Comparison of ENCODE assay signal across 18 cellular contexts in the genomic region with DNA sequence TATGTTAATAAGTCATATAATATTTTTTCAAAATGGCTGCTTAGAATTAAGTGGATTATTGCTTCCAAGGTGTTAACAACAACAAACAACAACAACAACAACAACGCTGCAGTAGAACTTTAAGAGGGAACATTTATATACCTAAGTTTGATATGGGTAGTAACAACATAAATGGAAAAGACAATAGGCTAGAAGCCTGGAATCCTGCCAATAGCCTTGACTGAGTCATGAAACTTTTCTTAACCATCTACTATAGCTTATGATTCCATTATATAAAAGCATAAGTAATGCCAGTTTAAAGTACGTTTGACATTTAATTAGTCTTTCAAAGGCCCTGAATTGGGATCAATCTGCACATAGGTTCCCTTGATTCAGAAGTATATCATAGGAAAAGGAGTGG. TPM values are rescaled to one million over a fixed set of nuclear protein-coding genes. Genes with fewer than 3 reads are reported as not detected.
DNase-seq lines count a peak whose midpoint lies in the region; ATAC-seq and TF ChIP-seq lines count a peak whose summit lies in the region.
"Had no signal": no experiment of that assay in that cellular context is flagged by ENCODE, and none has a peak within 500 bp of the region (broad histone marks: within the 10 kb centered on the region; RNA-seq: fewer than 3 reads in every experiment).

No MANE protein-coding gene starts in this region.

- intact Hi-C loops in CD4-positive, alpha-beta memory T cell (cut with micrococcal nuclease) = loop anchor here (5.0 kb wide), 1 partner anchor 103 kb away; no protein-coding TSS in a partner anchor
- intact Hi-C loops in uterus (cut with DNase I; ENCODE audit: low total_unique reads) = no loop called here

- H3K4me1 ChIP-seq in CD4-positive, alpha-beta memory T cell (ENCODE audit: insufficient read depth, low read length) = peaks cover 28% of the 10 kb centered on the region
- H3K4me1 ChIP-seq in HEK293 (ENCODE audit: control insufficient read depth, insufficient read depth, low read length) (peaks cover 3% of the 10 kb centered on the region), uterus (no peaks in the 10 kb centered on the region)
- H3K4me1 ChIP-seq: lower lobe of right lung had no signal

- no peaks in the 10 kb centered on the region for H3K9me3 ChIP-seq in CD4-positive, alpha-beta memory T cell (ENCODE audit: control insufficient read depth in 1 of 2, low read length in 2 of 2)
- H3K9me3 ChIP-seq in HEK293 (ENCODE audit: control insufficient read depth, insufficient read depth, low read depth, low read length) (no peaks in the 10 kb centered on the region), uterus (no peaks in the 10 kb centered on the region)
- H3K9me3 ChIP-seq: lower lobe of right lung had no signal

- H3K27ac ChIP-seq in CD4-positive, alpha-beta memory T cell (ENCODE audit: low read depth, low read length) = no peak overlapping the region
- H3K27ac ChIP-seq in HEK293 (ENCODE audit: extremely low read depth, low read depth, low read length) = no peak overlapping the region
- H3K27ac ChIP-seq in uterus = no peak overlapping the region
- H3K27ac ChIP-seq: lower lobe of right lung had no signal

- CTCF ChIA-PET in CD4-positive, alpha-beta memory T cell (lab: Charles Lee; ENCODE audit: partially characterized antibody) = interaction anchor here (0.8 kb wide), 1 partner anchor 9 kb away, joined by 3 read pairs; no protein-coding TSS in a partner anchor
- CTCF ChIA-PET in HEK293 (lab: Yijun Ruan, JAX) = interaction anchor here (0.6 kb wide), 1 partner anchor 14 kb away, joined by 5 read pairs; no protein-coding TSS in a partner anchor

- no peak overlapping the region for H3K4me3 ChIP-seq in CD4-positive, alpha-beta memory T cell (ENCODE audit: low read length in 2 of 2)
- H3K4me3 ChIP-seq in HEK293 (ENCODE audit: low read depth, low read length) = no peak overlapping the region
- H3K4me3 ChIP-seq in fibroblast of the aortic adventitia (ENCODE audit: low read depth, low read length) = no peak overlapping the region
- no peak overlapping the region for H3K4me3 ChIP-seq in uterus
- H3K4me3 ChIP-seq: lower lobe of right lung had no signal

- no peak for TF ChIP-seq POLR2A in uterus (IDR thresholded peaks at IDR 0.05)

- H3K27me3 ChIP-seq in CD4-positive, alpha-beta memory T cell (ENCODE audit: insufficient read depth, low read length) = no peaks in the 10 kb centered on the region
- H3K27me3 ChIP-seq in uterus = no peaks in the 10 kb centered on the region

- peak overlapping the region; percentile 12 to 85 (median 29) for H3K27ac Mint-ChIP-seq in CD4-positive, alpha-beta memory T cell
- peak overlapping the region; percentile 72 for H3K27ac Mint-ChIP-seq in activated naive CD8-positive, alpha-beta T cell treated with anti-CD3 and anti-CD28 coated beads for 36 hours

- H3K27me3 Mint-ChIP-seq in CD4-positive, alpha-beta memory T cell = no peaks in the 10 kb centered on the region
- no peaks in the 10 kb centered on the region for H3K27me3 Mint-ChIP-seq in activated naive CD8-positive, alpha-beta T cell treated with anti-CD3 and anti-CD28 coated beads for 36 hours

- peaks cover 21 to 70% (median 42%) of the 10 kb centered on the region in 4 donors for H3K4me1 Mint-ChIP-seq in CD4-positive, alpha-beta memory T cell
- H3K4me1 Mint-ChIP-seq in activated naive CD8-positive, alpha-beta T cell treated with anti-CD3 and anti-CD28 coated beads for 36 hours = peaks cover 80% of the 10 kb centered on the region

- TF ChIP-seq CTCF in HEK293 (tag by site-specific recombination; IDR thresholded peaks at IDR 0.05) = no peak
- TF ChIP-seq CTCF in fibroblast of the aortic adventitia (IDR thresholded peaks at IDR 0.05; ENCODE audit: insufficient read depth, low read length) = no peak
- TF ChIP-seq CTCF in uterus (IDR thresholded peaks at IDR 0.05) = no peak

- DNase-seq in CD4-positive, alpha-beta memory T cell = no peak
- DNase-seq in activated naive CD8-positive, alpha-beta T cell treated with anti-CD3 and anti-CD28 coated beads for 36 hours = no peak
- peak; percentile 41 for DNase-seq in fibroblast of the aortic adventitia (ENCODE audit: low read depth)
- no peak for DNase-seq in uterus
- DNase-seq in NCI-H2227 treated with DMSO at 0.1 percent for 48 hours (lab: John Stamatoyannopoulos, UW) = no peak
- no peak for DNase-seq in OCI-M2 (lab: John Stamatoyannopoulos, UW; ENCODE audit: unreplicated experiment)
- DNase-seq: activated CD4-positive, CD25-positive, alpha-beta regulatory T cell treated with anti-CD3 and anti-CD28 coated beads, Interleukin-2, amount 50 U/mL, for 72 hours; activated gamma-delta T cell; C1 segment of cervical spinal cord; hypothalamus; lower lobe of right lung; NCI-H1105; NCI-H345; stimulated activated naive CD4-positive, alpha-beta T cell treated with Interleukin-2 at 50 U/mL for 16 hours had no signal

- H3K4me3 Mint-ChIP-seq in CD4-positive, alpha-beta memory T cell = peak overlapping the region in 2 of 8 donors; percentile 8 to 18
- peak overlapping the region; percentile 42 for H3K4me3 Mint-ChIP-seq in activated naive CD8-positive, alpha-beta T cell treated with anti-CD3 and anti-CD28 coated beads for 36 hours

- no peak for ATAC-seq in GM19463 (IDR thresholded peaks at IDR 0.05; ENCODE audit: unreplicated experiment)
- ATAC-seq: esophagus mucosa, lower lobe of right lung, sciatic nerve had no signal

- H3K36me3 Mint-ChIP-seq in CD4-positive, alpha-beta memory T cell = peaks cover 40 to 69% of the 10 kb centered on the region in 2 donors
- H3K36me3 Mint-ChIP-seq in activated naive CD8-positive, alpha-beta T cell treated with anti-CD3 and anti-CD28 coated beads for 36 hours = peaks cover 68% of the 10 kb centered on the region

- POLR2A ChIA-PET in CD4-positive, alpha-beta memory T cell (lab: Charles Lee; ENCODE audit: partially characterized antibody) = interaction anchor here (1.2 kb wide), 1 partner anchor 29 kb away, joined by 3 read pairs; no protein-coding TSS in a partner anchor
- POLR2A ChIA-PET in HEK293 (lab: Yijun Ruan, JAX) = no interaction called here

- H3K9me3 Mint-ChIP-seq in CD4-positive, alpha-beta memory T cell = no peaks in the 10 kb centered on the region
- H3K9me3 Mint-ChIP-seq in activated naive CD8-positive, alpha-beta T cell treated with anti-CD3 and anti-CD28 coated beads for 36 hours = peaks cover 4% of the 10 kb centered on the region

- peaks cover 15% of the 10 kb centered on the region for H3K36me3 ChIP-seq in CD4-positive, alpha-beta memory T cell (ENCODE audit: insufficient read depth, low read length)
- H3K36me3 ChIP-seq in HEK293 (ENCODE audit: control insufficient read depth in 2 of 2, insufficient read depth in 1 of 2, low read length in 2 of 2) (peaks cover 6 to 21% of the 10 kb centered on the region in 2 experiments; a peak in 1 of 3 replicates), uterus (no peaks in the 10 kb centered on the region)

TF ChIP-seq in HEK293, 187 proteins besides CTCF, POLR2A, EP300 and RAD21:
- TF ChIP-seq KLF10 (tag by site-specific recombination; IDR thresholded peaks at IDR 0.05) (no peak), ZNF664 (tag by site-specific recombination; IDR thresholded peaks at IDR 0.05) (0 out of 2 replicates have a peak, but pooled peaks have one; percentile 18), HOXA7 (CRISPR knock-in tag; IDR thresholded peaks at IDR 0.05; ENCODE audit: borderline replicate concordance) (no peak), OVOL3 (tag by site-specific recombination; IDR thresholded peaks at IDR 0.05) (no peak), ZNF324 (tag by site-specific recombination; IDR thresholded peaks at IDR 0.05) (no peak)
TF ChIP-seq in HEK293: peak in this region for 1.

RNA-seq across cellular contexts. Expression of gene SATB1, which starts 31.2 kb away (rescaled TPM):
- total RNA-seq in CD4-positive, alpha-beta memory T cell = 100 to 1,000 TPM; 211 TPM
- polyA plus RNA-seq in CD4-positive, alpha-beta memory T cell = 100 to 1,000 TPM; 101 to 109 TPM
- total RNA-seq in activated naive CD8-positive, alpha-beta T cell treated with anti-CD3 and anti-CD28 coated beads for 36 hours = 10 to 100 TPM; 92.0 to 94.8 TPM
- total RNA-seq in fibroblast of the aortic adventitia (ENCODE audit: low replicate concordance) (23.3 and 62.5 TPM in 2 replicates), uterus (10 to 100 TPM; 17.3 to 82.1 (median 51.9) TPM)
